In the genomic region with DNA sequence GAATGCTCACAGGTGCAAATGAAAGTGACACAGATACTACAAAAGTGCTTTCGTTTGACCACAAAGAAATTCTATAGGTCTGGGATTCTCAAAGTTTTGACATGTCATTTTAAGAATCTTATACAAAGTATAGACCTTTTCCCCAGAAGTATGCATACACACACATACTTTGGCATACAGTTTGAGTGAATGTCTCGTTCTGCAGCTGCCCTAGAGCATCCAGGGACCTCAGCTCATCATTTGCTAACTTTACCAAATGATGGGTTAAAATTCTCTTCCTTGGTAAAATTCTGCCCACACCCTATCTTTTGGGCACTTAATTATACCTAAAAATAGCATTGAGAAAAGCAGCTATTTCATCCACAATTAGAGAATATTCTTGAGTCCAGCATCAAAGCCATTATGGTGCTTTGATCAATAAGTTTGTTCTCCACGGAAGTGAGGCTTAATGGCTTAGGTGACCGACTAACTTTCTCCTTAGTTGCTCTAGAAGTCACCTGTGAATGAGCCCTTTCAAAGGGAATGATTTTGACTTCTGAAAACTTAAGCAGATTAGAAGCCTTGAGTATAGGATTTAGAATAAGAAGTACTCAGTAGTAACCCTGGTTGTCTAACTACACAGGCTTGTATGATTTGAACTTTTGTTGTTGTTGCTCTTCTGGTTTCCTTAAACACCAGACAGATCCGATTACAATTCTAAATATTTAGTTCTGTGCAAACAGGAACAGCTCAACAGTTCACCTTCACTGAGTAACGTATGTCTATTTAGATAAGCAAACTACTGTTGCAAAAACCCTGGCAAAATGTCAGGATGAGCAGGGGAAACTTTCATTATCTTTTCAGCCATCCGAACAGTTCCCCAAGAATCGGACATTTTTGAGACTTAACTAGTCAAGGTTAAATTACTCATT, we compare ENCODE assay signal across 1 cellular context.
TF ChIP-seq lines count a peak whose summit lies in the region.

No MANE protein-coding gene starts in this region.

TF ChIP-seq in K562, 482 proteins besides CTCF, POLR2A, EP300 and RAD21 (continued from another document and continues in another):
- TF ChIP-seq RFX7 (CRISPR knock-in tag; IDR thresholded peaks at IDR 0.05) (no peak), ZNF766 (CRISPR knock-in tag; conservative IDR thresholded peaks at IDR 0.05) (peak; percentile 59; the same call in 1 of the 2 replicates), CHD7 (IDR thresholded peaks at IDR 0.05; ENCODE audit: low read depth, low read length) (no peak), NR3C1 (CRISPR knock-in tag; IDR thresholded peaks at IDR 0.05) (no peak), CBFA2T2 (conservative IDR thresholded peaks at IDR 0.05) (peak; percentile 91), BRD4 (IDR thresholded peaks at IDR 0.05) (no peak), STAT6 (CRISPR knock-in tag; IDR thresholded peaks at IDR 0.05) (no peak), HMBOX1 (IDR thresholded peaks at IDR 0.05) (peak; percentile 100), NR4A1 (CRISPR knock-in tag; IDR thresholded peaks at IDR 0.05) (no peak), NR4A1 (tag; IDR thresholded peaks at IDR 0.05) (no peak), TRIM24 (IDR thresholded peaks at IDR 0.05) (peak; percentile 71), IFI16 (CRISPR knock-in tag; IDR thresholded peaks at IDR 0.05) (no peak), BRCA1 (IDR thresholded peaks at IDR 0.05) (peak; percentile 98; the same call in 1 of the 2 replicates), BRCA1 (CRISPR knock-in tag; IDR thresholded peaks at IDR 0.05) (no peak), ZNF696 (CRISPR knock-in tag; conservative IDR thresholded peaks at IDR 0.05) (no peak), ZNF143 (CRISPR knock-in tag; IDR thresholded peaks at IDR 0.05) (no peak), TEAD1 (CRISPR knock-in tag; IDR thresholded peaks at IDR 0.05) (no peak), MEF2D (tag; conservative IDR thresholded peaks at IDR 0.05; ENCODE audit: low read depth) (no peak), ZNF134 (CRISPR knock-in tag; conservative IDR thresholded peaks at IDR 0.05) (no peak), POLR3G (IDR thresholded peaks at IDR 0.05; ENCODE audit: extremely low read depth, insufficient read length, insufficient replicate concordance) (no peak), CXXC5 (CRISPR knock-in tag; IDR thresholded peaks at IDR 0.05) (no peak), THRAP3 (IDR thresholded peaks at IDR 0.05; ENCODE audit: borderline replicate concordance) (no peak), RBM17 (IDR thresholded peaks at IDR 0.05; ENCODE audit: borderline replicate concordance, low read depth, low read length) (no peak), HCFC1 (IDR thresholded peaks at IDR 0.05; ENCODE audit: low read depth, low read length) (no peak), SOX6 (IDR thresholded peaks at IDR 0.05) (peak; percentile 91), ZNF311 (CRISPR knock-in tag; IDR thresholded peaks at IDR 0.05) (no peak), HIVEP1 (CRISPR knock-in tag; IDR thresholded peaks at IDR 0.05) (no peak), FUS (optimal IDR thresholded peaks at IDR 0.05; ENCODE audit: low read depth, low read length) (no peak), TCF15 (CRISPR knock-in tag; IDR thresholded peaks at IDR 0.05) (no peak), ZNF444 (CRISPR knock-in tag; IDR thresholded peaks at IDR 0.05) (no peak), NFIC (IDR thresholded peaks at IDR 0.05) (peak; percentile 95), RFX1 (IDR thresholded peaks at IDR 0.05) (0 out of 2 replicates have a peak, but pooled peaks have one; percentile 7), CSDE1 (IDR thresholded peaks at IDR 0.05) (no peak), PTRF (tag; IDR thresholded peaks at IDR 0.05) (no peak), CBFA2T3 (IDR thresholded peaks at IDR 0.05) (peak; percentile 96), PBX2 (CRISPR knock-in tag; IDR thresholded peaks at IDR 0.05; ENCODE audit: low read depth) (no peak), PBX2 (tag; conservative IDR thresholded peaks at IDR 0.05; ENCODE audit: low read depth) (0 out of 2 replicates have a peak, but pooled peaks have one; percentile 27), MCM7 (IDR thresholded peaks at IDR 0.05) (no peak), HDAC3 (IDR thresholded peaks at IDR 0.05; ENCODE audit: borderline replicate concordance, partially characterized antibody) (peak; percentile 77), ZNF354B (CRISPR knock-in tag; IDR thresholded peaks at IDR 0.05) (no peak), ESRRB (CRISPR knock-in tag; IDR thresholded peaks at IDR 0.05; ENCODE audit: borderline replicate concordance) (no peak), EP400 (IDR thresholded peaks at IDR 0.05) (0 out of 2 replicates have a peak, but pooled peaks have one; percentile 23)
- TF ChIP-seq, protein P1, sequence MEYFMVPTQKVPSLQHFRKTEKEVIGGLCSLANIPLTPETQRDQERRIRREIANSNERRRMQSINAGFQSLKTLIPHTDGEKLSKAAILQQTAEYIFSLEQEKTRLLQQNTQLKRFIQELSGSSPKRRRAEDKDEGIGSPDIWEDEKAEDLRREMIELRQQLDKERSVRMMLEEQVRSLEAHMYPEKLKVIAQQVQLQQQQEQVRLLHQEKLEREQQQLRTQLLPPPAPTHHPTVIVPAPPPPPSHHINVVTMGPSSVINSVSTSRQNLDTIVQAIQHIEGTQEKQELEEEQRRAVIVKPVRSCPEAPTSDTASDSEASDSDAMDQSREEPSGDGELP (CRISPR knock-in tag; IDR thresholded peaks at IDR 0.05; ENCODE audit: borderline replicate concordance): no peak
- TF ChIP-seq, protein P2, sequence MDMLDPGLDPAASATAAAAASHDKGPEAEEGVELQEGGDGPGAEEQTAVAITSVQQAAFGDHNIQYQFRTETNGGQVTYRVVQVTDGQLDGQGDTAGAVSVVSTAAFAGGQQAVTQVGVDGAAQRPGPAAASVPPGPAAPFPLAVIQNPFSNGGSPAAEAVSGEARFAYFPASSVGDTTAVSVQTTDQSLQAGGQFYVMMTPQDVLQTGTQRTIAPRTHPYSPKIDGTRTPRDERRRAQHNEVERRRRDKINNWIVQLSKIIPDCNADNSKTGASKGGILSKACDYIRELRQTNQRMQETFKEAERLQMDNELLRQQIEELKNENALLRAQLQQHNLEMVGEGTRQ (CRISPR knock-in tag; IDR thresholded peaks at IDR 0.05): no peak
